In genomic region chr7:131327049-131327625, GRCh38 we compare ENCODE assay signal across 8 cellular contexts. TPM values are rescaled to one million over a fixed set of nuclear protein-coding genes. Genes with fewer than 3 reads are reported as not detected.
A peak's percentile ranks its signal among the peaks of the same experiment; 100 is the strongest.
DNase-seq lines count a peak whose midpoint lies in the region; ATAC-seq and TF ChIP-seq lines count a peak whose summit lies in the region.

No MANE protein-coding gene starts in this region.

- H3F3A ChIP-seq in SU-DHL-6 (ENCODE audit: insufficient read depth) = peaks cover 6% of the 10 kb centered on the region; the same call in 1 of the 2 replicates

- H4K5ac ChIP-seq in mesendoderm (ENCODE audit: low read length) = no peak overlapping the region

- H3K9me3 Mint-ChIP-seq in CD8-positive, alpha-beta T cell = no peaks in the 10 kb centered on the region
- peaks cover 6% of the 10 kb centered on the region for H3K9me3 Mint-ChIP-seq in endodermal cell

- ATAC-seq in CD8-positive, alpha-beta T cell = peak; percentile 8
- ATAC-seq in GM18858 (IDR thresholded peaks at IDR 0.05; ENCODE audit: unreplicated experiment) (peak; percentile 10), HG03460 (IDR thresholded peaks at IDR 0.05; ENCODE audit: unreplicated experiment) (peak; percentile 13)

- peaks cover 19% of the 10 kb centered on the region for H3K36me3 Mint-ChIP-seq in CD8-positive, alpha-beta T cell
- peaks cover 9% of the 10 kb centered on the region for H3K36me3 Mint-ChIP-seq in endodermal cell (ENCODE audit: low read depth)

- no peaks in the 10 kb centered on the region for H3K9me2 ChIP-seq in SU-DHL-6 (replicated peaks; ENCODE audit: insufficient read depth, low read length)

- no peaks in the 10 kb centered on the region for H3K27me3 ChIP-seq in CD8-positive, alpha-beta T cell (ENCODE audit: insufficient read depth, low read length)
- H3K27me3 ChIP-seq in SU-DHL-6 (ENCODE audit: low read length) (no peaks in the 10 kb centered on the region), endodermal cell (ENCODE audit: control insufficient read depth, insufficient read depth, low read length, poor library complexity, severe bottlenecking) (no peaks in the 10 kb centered on the region), mesendoderm (ENCODE audit: insufficient read depth, low read length, poor library complexity) (no peaks in the 10 kb centered on the region), thyroid gland (no peaks in the 10 kb centered on the region)

- no peak overlapping the region for H3K23ac ChIP-seq in mesendoderm (ENCODE audit: low read length)

- no peak overlapping the region for H2BK120ac ChIP-seq in mesendoderm (ENCODE audit: low read depth, low read length)

- peak overlapping the region; percentile 84 for H3K56ac ChIP-seq in mesendoderm (ENCODE audit: low read length)

- no peak overlapping the region for H3K18ac ChIP-seq in mesendoderm (ENCODE audit: low read length)

- intact Hi-C loops in CD8-positive, alpha-beta T cell (cut with DNase I, micrococcal nuclease) = loop anchor here (1.0 to 5.0 kb wide), 7 partner anchors 90 to 1255 kb away; partner anchors contain the start of genes COPG2 (in 1 of the 2) and KLHDC10 (in 1 of the 2)
- intact Hi-C loops in thyroid gland (cut with DNase I) = loop anchor here (10.0 kb wide), 1 partner anchor 222 kb away; no protein-coding TSS in a partner anchor

- H3K4me1 ChIP-seq in CD8-positive, alpha-beta T cell (ENCODE audit: insufficient read depth, low read length) = peaks cover 33% of the 10 kb centered on the region
- H3K4me1 ChIP-seq in endodermal cell (ENCODE audit: control insufficient read depth, insufficient read depth, low read length) (no peaks in the 10 kb centered on the region), mesendoderm (ENCODE audit: control insufficient read depth, low read depth, low read length) (peaks cover 6% of the 10 kb centered on the region), thyroid gland (peaks cover 36 to 40% of the 10 kb centered on the region in 2 donors)

- H3K27me3 Mint-ChIP-seq in CD8-positive, alpha-beta T cell (ENCODE audit: low read depth) = no peaks in the 10 kb centered on the region
- H3K27me3 Mint-ChIP-seq in endodermal cell (ENCODE audit: insufficient read depth) = no peaks in the 10 kb centered on the region

- H3K4ac ChIP-seq in mesendoderm (ENCODE audit: low read depth, low read length) = peak overlapping the region; percentile 56

- H4K8ac ChIP-seq in mesendoderm (ENCODE audit: low read depth, low read length) = no peak overlapping the region

- WGBS in endodermal cell (ENCODE audit: insufficient coverage in 1 of 2, insufficient read length in 1 of 2), 2 experiments = 7 to 8% methylated on average over 14 of the region's 14 CpGs
- no CpG with 5 or more reads among the region's 14 CpGs for WGBS in mesendoderm (ENCODE audit: extremely low coverage, insufficient coverage, low lambda C conversion rate)
- WGBS in thyroid gland, 2 donors = 1% methylated on average over 14 of the region's 14 CpGs

- H3K4me3 Mint-ChIP-seq in CD8-positive, alpha-beta T cell = peak overlapping the region; percentile 92
- peak overlapping the region; percentile 100 for H3K4me3 Mint-ChIP-seq in endodermal cell

- POLR2A ChIA-PET in CD8-positive, alpha-beta T cell (lab: Charles Lee) = interaction anchor here (0.7 to 3.2 kb wide), 11 partner anchors 9 to 270 kb away, joined by 3 to 29 read pairs (median 4); no protein-coding TSS in a partner anchor

- peak overlapping the region; percentile 95 for H3K4me3 ChIP-seq in CD8-positive, alpha-beta T cell (ENCODE audit: low read depth, low read length)
- H3K4me3 ChIP-seq in SU-DHL-6 (ENCODE audit: insufficient read depth, low read length, poor library complexity, severe bottlenecking) (peak overlapping the region; percentile 81), endodermal cell (ENCODE audit: low read length) (peak overlapping the region; percentile 95), mesendoderm (ENCODE audit: low read length) (peak overlapping the region; percentile 76), thyroid gland (replicated peaks in 1 of 3) (peak overlapping the region; percentile 57 to 86 (median 86))

- no peaks in the 10 kb centered on the region for H3K36me3 ChIP-seq in CD8-positive, alpha-beta T cell (ENCODE audit: insufficient read depth, low read length)
- H3K36me3 ChIP-seq in SU-DHL-6 (ENCODE audit: low read length) (no peaks in the 10 kb centered on the region), endodermal cell (ENCODE audit: control insufficient read depth, insufficient read depth, low read length) (no peaks in the 10 kb centered on the region), mesendoderm (ENCODE audit: control insufficient read depth, insufficient read depth, low read length) (no peaks in the 10 kb centered on the region), thyroid gland (no peaks in the 10 kb centered on the region)

- no peak for TF ChIP-seq CTCF in CD8-positive, alpha-beta T cell (IDR thresholded peaks at IDR 0.05)
- TF ChIP-seq CTCF in SU-DHL-6 (IDR thresholded peaks at IDR 0.05; ENCODE audit: insufficient read depth, low read length, poor library complexity, severe bottlenecking) = no peak
- TF ChIP-seq CTCF in endodermal cell (conservative IDR thresholded peaks at IDR 0.05) = no peak
- no peak for TF ChIP-seq CTCF in thyroid gland (IDR thresholded peaks at IDR 0.05)

- no peak for TF ChIP-seq POLR2A in thyroid gland (IDR thresholded peaks at IDR 0.05)

- peak overlapping the region; percentile 97 for H3K27ac Mint-ChIP-seq in CD8-positive, alpha-beta T cell
- peak overlapping the region; percentile 88 for H3K27ac Mint-ChIP-seq in endodermal cell

- peaks cover 41% of the 10 kb centered on the region for H3K79me2 ChIP-seq in SU-DHL-6 (ENCODE audit: insufficient read depth, low read length)
- H3K79me2 ChIP-seq in mesendoderm (ENCODE audit: control insufficient read depth, insufficient read depth, low read length) = peaks cover 33% of the 10 kb centered on the region

- CTCF ChIA-PET in CD8-positive, alpha-beta T cell (lab: Charles Lee) = interaction anchor here (0.6 to 1.5 kb wide), 3 partner anchors 9 to 76 kb away, joined by 3 to 4 read pairs (median 4); no protein-coding TSS in a partner anchor

- H3K27ac ChIP-seq in CD8-positive, alpha-beta T cell (ENCODE audit: low read depth, low read length) = peak overlapping the region; percentile 85
- H3K27ac ChIP-seq in SU-DHL-6 (ENCODE audit: low read depth, low read length) (no peak overlapping the region), endodermal cell (ENCODE audit: low read depth, low read length) (no peak overlapping the region), mesendoderm (ENCODE audit: low read depth, low read length) (peak overlapping the region; percentile 71), thyroid gland (peak overlapping the region; percentile 82 to 99 (median 98))

- H3K9me3 ChIP-seq in CD8-positive, alpha-beta T cell (ENCODE audit: low read length) = no peaks in the 10 kb centered on the region
- H3K9me3 ChIP-seq in SU-DHL-6 (ENCODE audit: insufficient read depth, low read length) (no peaks in the 10 kb centered on the region), endodermal cell (ENCODE audit: control insufficient read depth, low read length) (peaks cover 5% of the 10 kb centered on the region), thyroid gland (no peaks in the 10 kb centered on the region)

- peaks cover 4% of the 10 kb centered on the region for H3K79me1 ChIP-seq in mesendoderm (ENCODE audit: low read length)

- H3K4me2 ChIP-seq in SU-DHL-6 (ENCODE audit: low read depth, low read length, poor library complexity, severe bottlenecking) = peak overlapping the region; percentile 92
- H3K4me2 ChIP-seq in mesendoderm (ENCODE audit: low read length) = peak overlapping the region; percentile 71

- H3K9ac ChIP-seq in SU-DHL-6 (ENCODE audit: low read length) (peak overlapping the region; percentile 91), endodermal cell (ENCODE audit: extremely low read depth, low read length, poor library complexity, severe bottlenecking) (peak overlapping the region; percentile 96), mesendoderm (ENCODE audit: low read length) (peak overlapping the region; percentile 77)

- no peak overlapping the region for H2AK5ac ChIP-seq in mesendoderm (ENCODE audit: low read length)

- H2AFZ ChIP-seq in SU-DHL-6 (ENCODE audit: low read depth, low read length, severe bottlenecking) = peak overlapping the region; percentile 99

- no peak overlapping the region for H2BK15ac ChIP-seq in mesendoderm (replicated peaks; ENCODE audit: low read depth)

- H3K4me1 Mint-ChIP-seq in CD8-positive, alpha-beta T cell (ENCODE audit: low read depth) = peaks cover 65% of the 10 kb centered on the region
- peaks cover 39% of the 10 kb centered on the region for H3K4me1 Mint-ChIP-seq in endodermal cell

- DNase-seq in CD8-positive, alpha-beta T cell = peak in 2 of 7 experiments; percentile 20
- DNase-seq in endodermal cell (no peak), mesendoderm (peak; percentile 83), thyroid gland (peak; percentile 29 to 50), mesenteric fat pad (ENCODE audit: low spot score) (no peak)

- H2BK5ac ChIP-seq in mesendoderm (ENCODE audit: low read length) = peak overlapping the region; percentile 8

- H4K20me1 ChIP-seq in SU-DHL-6 (ENCODE audit: low read depth, low read length) = 0 out of 2 replicates have a peak, but pooled peaks cover 7% of the 10 kb centered on the region

RNA-seq across cellular contexts. Expression of gene MKLN1, which starts 0.5 kb away (rescaled TPM):
- 10 to 100 TPM; 43.2 to 54.5 TPM for total RNA-seq in CD8-positive, alpha-beta T cell
- total RNA-seq in endodermal cell = 10 to 100 TPM; 69.3 to 71.8 TPM
- polyA plus RNA-seq in endodermal cell (2013, experiment 1 of 2) = 25.3 TPM
- 27.7 TPM for polyA plus RNA-seq in endodermal cell (2013, experiment 2 of 2)
- polyA plus RNA-seq in mesendoderm (2013, experiment 1 of 2) = 24.2 TPM
- polyA plus RNA-seq in mesendoderm (2013, experiment 2 of 2) = 25.2 TPM
- 100 to 1,000 TPM in 2 of 4 donors, 10 to 100 TPM in 2; 93.1 to 175 (median 102) TPM for total RNA-seq in thyroid gland
- total RNA-seq in mesenteric fat pad = 73.4 TPM

Comparison
In these comparisons a context has a peak if more than half of its experiments do, and no peak if none do; other contexts are left out.
1. DNase-seq: peak in mesendoderm (single experiment) and thyroid gland (2 of 2); none in endodermal cell (single experiment) and mesenteric fat pad (single experiment).
2. H3K27ac ChIP-seq: peak in CD8-positive, alpha-beta T cell (single experiment), mesendoderm (single experiment) and thyroid gland (3 of 3); none in SU-DHL-6 (single experiment) and endodermal cell (single experiment).
3. Peak in every context shown above with its lines, with median percentiles within 50 percentile points of each other: ATAC-seq, H3K4me3 ChIP-seq and H3K9ac ChIP-seq.